In the genomic region with DNA sequence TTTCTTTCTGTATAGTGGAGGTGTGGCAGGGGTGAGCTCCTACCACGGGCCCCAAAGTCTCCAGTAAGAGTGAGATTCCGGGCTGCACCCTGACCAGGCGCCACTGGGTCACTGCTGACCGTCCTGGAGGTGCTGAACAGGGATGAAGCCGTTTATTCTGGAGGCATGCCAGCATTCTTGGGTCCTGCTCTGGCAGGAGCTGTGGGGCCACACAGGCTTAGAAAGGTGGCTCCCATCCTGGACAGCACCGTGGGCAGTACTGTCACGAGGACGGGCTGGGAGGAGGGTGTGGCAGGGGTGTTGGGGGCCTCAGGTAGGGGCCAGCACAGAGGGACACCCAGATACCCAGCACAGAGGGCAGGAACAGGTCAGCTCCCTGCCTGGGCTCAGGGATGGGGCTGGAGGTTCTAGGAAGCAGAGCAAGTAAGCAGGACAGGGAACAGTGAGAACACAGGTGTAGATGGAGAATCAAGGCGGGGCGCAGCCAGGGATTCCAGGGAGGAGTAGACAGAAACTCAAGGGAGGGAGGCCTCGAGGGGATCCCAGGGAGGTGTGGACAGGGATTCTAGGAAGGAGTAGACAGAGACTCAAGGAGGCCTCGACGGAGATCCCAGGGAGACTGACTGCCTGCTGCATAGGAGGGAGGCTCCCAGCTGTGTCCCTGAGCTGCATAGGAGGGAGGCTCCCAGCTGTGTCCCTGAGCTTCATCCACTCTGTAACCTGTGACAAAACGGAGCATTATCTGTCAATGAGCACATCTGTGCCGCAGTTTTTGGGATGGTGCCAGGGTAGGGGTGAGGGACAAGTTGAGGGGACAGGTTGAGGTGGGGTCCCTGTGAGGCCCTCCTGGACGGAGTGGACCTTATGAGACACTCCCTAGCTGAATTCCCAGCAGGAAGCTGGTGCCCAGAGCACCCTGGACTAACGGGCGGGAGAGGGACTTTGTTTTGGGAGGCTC, we compare ENCODE assay signal across 9 cellular contexts. TPM values are rescaled to one million over a fixed set of nuclear protein-coding genes. Genes with fewer than 3 reads are reported as not detected.
DNase-seq lines count a peak whose midpoint lies in the region; ATAC-seq and TF ChIP-seq lines count a peak whose summit lies in the region.
"Had no signal": no experiment of that assay in that cellular context is flagged by ENCODE, and none has a peak within 500 bp of the region (broad histone marks: within the 10 kb centered on the region; RNA-seq: fewer than 3 reads in every experiment).

No MANE protein-coding gene starts in this region.

- H3K27me3 ChIP-seq in HAP-1 (ENCODE audit: low read depth) (no peaks in the 10 kb centered on the region), endodermal cell (ENCODE audit: control insufficient read depth, insufficient read depth, low read length, poor library complexity, severe bottlenecking) (peaks cover 91% of the 10 kb centered on the region)

- H3K36me3 Mint-ChIP-seq in endodermal cell (ENCODE audit: low read depth) = peaks cover 10% of the 10 kb centered on the region

- H3K9me3 ChIP-seq in HAP-1 = no peaks in the 10 kb centered on the region
- no peaks in the 10 kb centered on the region for H3K9me3 ChIP-seq in endodermal cell (ENCODE audit: control insufficient read depth, low read length)
- H3K9me3 ChIP-seq: psoas muscle had no signal

- peak overlapping the region; percentile 47 for H3K4me3 ChIP-seq in HAP-1
- H3K4me3 ChIP-seq in endodermal cell (ENCODE audit: low read length) = no peak overlapping the region

- no peak overlapping the region for H3K9ac ChIP-seq in endodermal cell (ENCODE audit: extremely low read depth, low read length, poor library complexity, severe bottlenecking)

- peaks cover 90% of the 10 kb centered on the region for H3K27me3 Mint-ChIP-seq in endodermal cell (ENCODE audit: insufficient read depth)

- H3K4me1 ChIP-seq in HAP-1 (peaks cover 13% of the 10 kb centered on the region), endodermal cell (ENCODE audit: control insufficient read depth, insufficient read depth, low read length) (no peaks in the 10 kb centered on the region)
- H3K4me1 ChIP-seq: psoas muscle had no signal

- WGBS in endodermal cell (ENCODE audit: insufficient coverage in 1 of 2, insufficient read length in 1 of 2), 2 experiments = 85 to 86% methylated on average over 13 to 18 of the region's 18 CpGs

- TF ChIP-seq CTCF in endodermal cell (conservative IDR thresholded peaks at IDR 0.05) = no peak

- H3K36me3 ChIP-seq in HAP-1 (replicated peaks) = peaks cover 8% of the 10 kb centered on the region
- H3K36me3 ChIP-seq in endodermal cell (ENCODE audit: control insufficient read depth, insufficient read depth, low read length) = no peaks in the 10 kb centered on the region

- no peaks in the 10 kb centered on the region for H3K9me3 Mint-ChIP-seq in endodermal cell

- H3K27ac Mint-ChIP-seq in endodermal cell = peak overlapping the region; percentile 82

- peak overlapping the region; percentile 67 for H3K4me3 Mint-ChIP-seq in endodermal cell

- no peak overlapping the region for H3K27ac ChIP-seq in endodermal cell (ENCODE audit: low read depth, low read length)
- H3K27ac ChIP-seq: psoas muscle had no signal

- in situ Hi-C loops in HAP-1 (cut with MboI; ENCODE audit: low sequenced_read_pairs) = no loop called here

- intact Hi-C loops in sciatic nerve (cut with DNase I) = no loop called here

- DNase-seq in HAP-1 (ENCODE audit: low spot score in 2 of 2) = peak in 1 of 2 experiments; percentile 38
- peak; percentile 4 for DNase-seq in NCI-H460 (ENCODE audit: extremely low read depth, low read depth)
- peak; percentile 73 for DNase-seq in endodermal cell
- DNase-seq in sciatic nerve (ENCODE audit: low spot score) = no peak
- no peak for DNase-seq in activated CD8-positive, alpha-beta memory T cell treated with anti-CD3 and anti-CD28 coated beads, Interleukin-2, amount 50 U/mL, for 4 hours
- DNase-seq: psoas muscle had no signal

- H3K4me1 Mint-ChIP-seq in endodermal cell = peaks cover 8% of the 10 kb centered on the region

- ATAC-seq in sciatic nerve (peak; percentile 39), HG02885 (IDR thresholded peaks at IDR 0.05; ENCODE audit: poor library complexity, unreplicated experiment) (no peak), GM18517 (IDR thresholded peaks at IDR 0.05; ENCODE audit: unreplicated experiment) (no peak), HG03460 (IDR thresholded peaks at IDR 0.05; ENCODE audit: unreplicated experiment) (no peak)
- ATAC-seq: psoas muscle had no signal

RNA-seq across cellular contexts. Expression of a gene that starts 1.1 kb away (rescaled TPM):
- total RNA-seq in NCI-H460 (2014; rRNA removed; shearing (Covaris generic)) = not detected in 2 replicates
- polyA plus RNA-seq in NCI-H460 (2014; cell fraction: nucleus; rRNA removed) = 0.11 and 0.96 TPM in 2 replicates
- total RNA-seq in endodermal cell (10 to 100 TPM; 16.3 to 22.8 TPM), sciatic nerve (1.1 TPM)
- 20.9 TPM for polyA plus RNA-seq in endodermal cell (2013, experiment 1 of 2)
- polyA plus RNA-seq in endodermal cell (2013, experiment 2 of 2) = 19.5 TPM
- total RNA-seq: psoas muscle had no signal

Comparison
In these comparisons a context has a peak if more than half of its experiments do, and no peak if none do; other contexts are left out.
1. DNase-seq: peak in NCI-H460 (single experiment) and endodermal cell (single experiment); none in sciatic nerve (single experiment) and activated CD8-positive, alpha-beta memory T cell treated with anti-CD3 and anti-CD28 coated beads, Interleukin-2, amount 50 U/mL, for 4 hours (single experiment).